Comparison of ENCODE assay signal across 21 cellular contexts in the genomic region with DNA sequence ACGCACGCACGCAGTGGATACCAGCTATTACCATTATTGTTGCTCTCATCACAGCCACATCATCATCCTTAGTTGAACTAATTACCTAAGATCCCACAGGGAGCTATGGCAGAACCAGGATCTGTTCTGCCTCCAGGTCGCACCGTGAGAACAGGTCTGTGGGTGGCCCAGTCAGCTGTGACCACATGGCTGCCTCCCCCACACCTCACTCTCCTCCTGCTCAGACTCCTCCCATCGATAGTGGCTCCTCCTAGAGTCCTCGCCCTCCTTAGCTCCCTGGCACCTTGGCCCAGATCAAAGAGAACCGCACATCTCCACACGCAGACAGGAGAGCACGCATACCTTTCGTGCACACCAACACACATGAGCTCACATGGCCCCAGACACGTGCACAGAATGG. TPM values are rescaled to one million over a fixed set of nuclear protein-coding genes. Genes with fewer than 3 reads are reported as not detected.
DNase-seq lines count a peak whose midpoint lies in the region; ATAC-seq and TF ChIP-seq lines count a peak whose summit lies in the region.
"Had no signal": no experiment of that assay in that cellular context is flagged by ENCODE, and none has a peak within 500 bp of the region (broad histone marks: within the 10 kb centered on the region; RNA-seq: fewer than 3 reads in every experiment).

No MANE protein-coding gene starts in this region.

- WGBS in testis, 2 donors, result 66 to 74% methylated on average over 9 to 12 of the region's 12 CpGs

- TF ChIP-seq CTCF in testis (IDR thresholded peaks at IDR 0.05) (no peak), PC-3 (conservative IDR thresholded peaks at IDR 0.05; ENCODE audit: low read depth, low read length) (no peak)

- H3K4me1 ChIP-seq in testis (peaks cover 9% of the 10 kb centered on the region), PC-3 (ENCODE audit: insufficient read depth, low read length) (peaks cover 16% of the 10 kb centered on the region)

- no peaks in the 10 kb centered on the region for H3K9me3 ChIP-seq in T-helper 17 cell (ENCODE audit: control insufficient read depth, low read length, poor library complexity, severe bottlenecking)
- H3K9me3 ChIP-seq in testis, result no peaks in the 10 kb centered on the region
- H3K9me3 ChIP-seq in PC-3 (ENCODE audit: low read length), result no peaks in the 10 kb centered on the region

- no peaks in the 10 kb centered on the region for H3K79me2 ChIP-seq in PC-3 (ENCODE audit: low read length)

- no peak overlapping the region for H3K27ac ChIP-seq in testis
- no peak overlapping the region for H3K27ac ChIP-seq in PC-3 (ENCODE audit: low read length)
- H3K27ac ChIP-seq: HL-60 had no signal

- DNase-seq in activated naive CD8-positive, alpha-beta T cell treated with anti-CD3 and anti-CD28 coated beads, Interleukin-2, amount 50 U/mL, for 24 hours, result no peak
- no peak for DNase-seq in activated naive CD8-positive, alpha-beta T cell treated with anti-CD3 and anti-CD28 coated beads for 36 hours
- DNase-seq in T-helper 17 cell (no peak), kidney tubule cell (ENCODE audit: low spot score) (peak; percentile 65), testis (peak; percentile 63), NCI-H1417 (lab: John Stamatoyannopoulos, UW) (no peak), medulla oblongata (ENCODE audit: extremely low spot score) (no peak), PC-3 (no peak)
- DNase-seq: activated CD8-positive, alpha-beta T cell treated with anti-CD3 and anti-CD28 coated beads for 36 hours; activated gamma-delta T cell treated with Interleukin-2 at 50 U/mL for 16 hours; amniotic stem cell; mesenchymal stem cell; NCI-H1105; NCI-H2081; NCI-H446; nucleus accumbens; SHP77 treated with DMSO at 0.1 percent for 48 hours; small intestine; stimulated activated CD4-positive, alpha-beta T cell treated with anti-CD3 and anti-CD28 coated beads, Interleukin-1b, Interleukin-23, amount 100 ng/mL, for 48 hours; SW 1271 had no signal

- H3K27ac Mint-ChIP-seq in activated naive CD8-positive, alpha-beta T cell treated with anti-CD3 and anti-CD28 coated beads, Interleukin-2, amount 50 U/mL, for 24 hours, result no peak overlapping the region
- H3K27ac Mint-ChIP-seq in activated naive CD8-positive, alpha-beta T cell treated with anti-CD3 and anti-CD28 coated beads for 36 hours, result no peak overlapping the region
- H3K27ac Mint-ChIP-seq in T-helper 17 cell, result peak overlapping the region; percentile 74
- H3K27ac Mint-ChIP-seq: activated CD8-positive, alpha-beta T cell treated with anti-CD3 and anti-CD28 coated beads for 36 hours had no signal

- ATAC-seq in activated naive CD8-positive, alpha-beta T cell treated with anti-CD3 and anti-CD28 coated beads, Interleukin-2, amount 50 U/mL, for 24 hours, result peak; percentile 22
- ATAC-seq in T-helper 17 cell, result no peak
- no peak for ATAC-seq in PC-3
- ATAC-seq: activated CD8-positive, alpha-beta T cell treated with anti-CD3 and anti-CD28 coated beads for 36 hours had no signal

- H3K36me3 Mint-ChIP-seq in activated naive CD8-positive, alpha-beta T cell treated with anti-CD3 and anti-CD28 coated beads, Interleukin-2, amount 50 U/mL, for 24 hours (ENCODE audit: low read depth), result peaks cover 2% of the 10 kb centered on the region
- H3K36me3 Mint-ChIP-seq in activated naive CD8-positive, alpha-beta T cell treated with anti-CD3 and anti-CD28 coated beads for 36 hours, result no peaks in the 10 kb centered on the region
- H3K36me3 Mint-ChIP-seq in T-helper 17 cell (ENCODE audit: low read depth), result peaks cover 7% of the 10 kb centered on the region

- H3K9me3 Mint-ChIP-seq in activated naive CD8-positive, alpha-beta T cell treated with anti-CD3 and anti-CD28 coated beads, Interleukin-2, amount 50 U/mL, for 24 hours, result no peaks in the 10 kb centered on the region
- no peaks in the 10 kb centered on the region for H3K9me3 Mint-ChIP-seq in activated naive CD8-positive, alpha-beta T cell treated with anti-CD3 and anti-CD28 coated beads for 36 hours
- H3K9me3 Mint-ChIP-seq: activated CD8-positive, alpha-beta T cell treated with anti-CD3 and anti-CD28 coated beads for 36 hours had no signal

- BruUV-seq in PC-3 (replicated peaks; lab: Mats Ljungman, UMichigan), result no TSS peak

- no peaks in the 10 kb centered on the region for H4K20me1 ChIP-seq in PC-3 (ENCODE audit: low read length)

- no peaks in the 10 kb centered on the region for H3K4me1 Mint-ChIP-seq in activated naive CD8-positive, alpha-beta T cell treated with anti-CD3 and anti-CD28 coated beads, Interleukin-2, amount 50 U/mL, for 24 hours
- H3K4me1 Mint-ChIP-seq in activated naive CD8-positive, alpha-beta T cell treated with anti-CD3 and anti-CD28 coated beads for 36 hours, result peaks cover 2% of the 10 kb centered on the region
- H3K4me1 Mint-ChIP-seq in T-helper 17 cell, result peaks cover 5% of the 10 kb centered on the region

- no peak overlapping the region for H3K4me2 ChIP-seq in PC-3 (ENCODE audit: low read length)

- intact Hi-C loops in testis (cut with DNase I; ENCODE audit: low total_unique reads) (no loop called here), PC-3 (cut with micrococcal nuclease) (no loop called here)

- POLR2A ChIA-PET in PC-3 (lab: Charles Lee; ENCODE audit: unreplicated experiment), result no interaction called here

- H3K4me3 Mint-ChIP-seq in activated naive CD8-positive, alpha-beta T cell treated with anti-CD3 and anti-CD28 coated beads, Interleukin-2, amount 50 U/mL, for 24 hours, result no peak overlapping the region
- H3K4me3 Mint-ChIP-seq in activated naive CD8-positive, alpha-beta T cell treated with anti-CD3 and anti-CD28 coated beads for 36 hours, result no peak overlapping the region
- no peak overlapping the region for H3K4me3 Mint-ChIP-seq in T-helper 17 cell
- H3K4me3 Mint-ChIP-seq: activated CD8-positive, alpha-beta T cell treated with anti-CD3 and anti-CD28 coated beads for 36 hours had no signal

- no peak overlapping the region for H3K9ac ChIP-seq in PC-3 (ENCODE audit: low read length)

- CTCF ChIA-PET in PC-3 (lab: Charles Lee), result no interaction called here

- H3K9me2 ChIP-seq in PC-3 (replicated peaks; ENCODE audit: low read length), result no peaks in the 10 kb centered on the region

- no peak for TF ChIP-seq POLR2A in testis (IDR thresholded peaks at IDR 0.05)

- H3F3A ChIP-seq in PC-3 (ENCODE audit: low read length, unreplicated experiment), result peaks cover 10% of the 10 kb centered on the region

- no peak overlapping the region for H2AFZ ChIP-seq in PC-3 (ENCODE audit: low read length)

- H3K27me3 ChIP-seq in testis (no peaks in the 10 kb centered on the region), PC-3 (ENCODE audit: low read length) (no peaks in the 10 kb centered on the region)

- H3K36me3 ChIP-seq in testis (ENCODE audit: low read depth, missing control alignments) (no peaks in the 10 kb centered on the region), PC-3 (ENCODE audit: low read depth, low read length) (no peaks in the 10 kb centered on the region; the same call in 1 of the 2 replicates)

- no peaks in the 10 kb centered on the region for H3K27me3 Mint-ChIP-seq in activated naive CD8-positive, alpha-beta T cell treated with anti-CD3 and anti-CD28 coated beads, Interleukin-2, amount 50 U/mL, for 24 hours
- H3K27me3 Mint-ChIP-seq in activated naive CD8-positive, alpha-beta T cell treated with anti-CD3 and anti-CD28 coated beads for 36 hours, result no peaks in the 10 kb centered on the region
- H3K27me3 Mint-ChIP-seq in T-helper 17 cell, result no peaks in the 10 kb centered on the region
- H3K27me3 Mint-ChIP-seq: activated CD8-positive, alpha-beta T cell treated with anti-CD3 and anti-CD28 coated beads for 36 hours had no signal

- H3K4me3 ChIP-seq in testis (no peak overlapping the region), PC-3 (ENCODE audit: low read length) (no peak overlapping the region)

RNA-seq across cellular contexts. Expression of gene RPL26L1, which starts 32.4 kb away (rescaled TPM):
- total RNA-seq in activated naive CD8-positive, alpha-beta T cell treated with anti-CD3 and anti-CD28 coated beads for 36 hours, result 100 to 1,000 TPM in 1 of 2 experiments, 10 to 100 TPM in 1; 96.4 to 101 TPM
- total RNA-seq in T-helper 17 cell (10 to 100 TPM; 13.9 to 17.7 TPM), testis (10 to 100 TPM; 63.0 to 67.3 TPM), PC-3 (2014; rRNA removed) (73.9 and 93.1 TPM in 2 replicates)
- 164 TPM for polyA plus RNA-seq in testis (ENCODE audit: insufficient read depth, low read depth, low replicate concordance)

RNA-seq across cellular contexts. Expression of gene ATP6V0E1, which starts 56.8 kb away (rescaled TPM):
- total RNA-seq in activated naive CD8-positive, alpha-beta T cell treated with anti-CD3 and anti-CD28 coated beads for 36 hours, result 100 to 1,000 TPM; 118 to 121 TPM
- total RNA-seq in T-helper 17 cell (100 to 1,000 TPM; 102 to 104 TPM), testis (100 to 1,000 TPM; 124 to 134 TPM), PC-3 (2014; rRNA removed) (154 and 162 TPM in 2 replicates)
- 170 TPM for polyA plus RNA-seq in testis (ENCODE audit: insufficient read depth, low read depth, low replicate concordance)

Comparison
In these comparisons a context has a peak if more than half of its experiments do, and no peak if none do; other contexts are left out.
1. DNase-seq: peak in kidney tubule cell (single experiment) and testis (single experiment); none in activated naive CD8-positive, alpha-beta T cell treated with anti-CD3 and anti-CD28 coated beads, Interleukin-2, amount 50 U/mL, for 24 hours (single experiment), activated naive CD8-positive, alpha-beta T cell treated with anti-CD3 and anti-CD28 coated beads for 36 hours (single experiment), T-helper 17 cell (0 of 3), NCI-H1417 (0 of 3), medulla oblongata (single experiment) and PC-3 (single experiment).